Comparison of ENCODE assay signal across 1 cellular context in the genomic region with DNA sequence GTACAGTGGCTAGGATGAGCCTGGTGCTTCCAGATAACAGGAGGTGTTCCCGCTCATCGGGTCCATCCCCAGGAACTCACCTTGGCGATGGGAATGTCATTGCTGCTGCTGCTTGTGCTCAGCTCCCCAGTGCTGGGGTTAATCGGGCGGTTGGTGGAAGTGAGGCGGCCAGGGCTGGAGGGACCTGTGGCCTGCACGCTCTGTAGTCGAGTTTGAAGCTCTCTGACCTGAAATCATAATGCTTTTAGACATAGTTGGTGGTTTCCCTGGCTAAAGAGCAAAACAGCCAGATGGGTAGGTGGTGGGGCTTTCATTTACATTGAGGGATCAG.
A peak's percentile ranks its signal among the peaks of the same experiment; 100 is the strongest.
TF ChIP-seq lines count a peak whose summit lies in the region.

No MANE protein-coding gene starts in this region.

TF ChIP-seq in K562, 482 proteins besides CTCF, POLR2A, EP300 and RAD21 (continued from another document and continues in another):
- TF ChIP-seq NR2C2 (CRISPR knock-in tag; IDR thresholded peaks at IDR 0.05) (no peak), NR2C2 (tag; IDR thresholded peaks at IDR 0.05) (no peak), ZEB2 (IDR thresholded peaks at IDR 0.05) (peak; percentile 81), CBX2 (IDR thresholded peaks at IDR 0.05; ENCODE audit: insufficient read depth, low read length, poor library complexity, severe bottlenecking) (no peak), TCF7L2 (IDR thresholded peaks at IDR 0.05; ENCODE audit: low read depth, low read length) (no peak), KDM5B (IDR thresholded peaks at IDR 0.05; ENCODE audit: insufficient replicate concordance, low read depth, low read length) (no peak), PHB2 (IDR thresholded peaks at IDR 0.05; ENCODE audit: low read depth) (no peak), ARHGAP35 (IDR thresholded peaks at IDR 0.05; ENCODE audit: partially characterized antibody) (no peak), LARP7 (IDR thresholded peaks at IDR 0.05) (no peak), ZFPM2 (CRISPR knock-in tag; IDR thresholded peaks at IDR 0.05) (no peak), GATAD2A (IDR thresholded peaks at IDR 0.05) (0 out of 2 replicates have a peak, but pooled peaks have one; percentile 24), PTTG1 (tag; IDR thresholded peaks at IDR 0.05; ENCODE audit: low read depth) (no peak), L3MBTL2 (IDR thresholded peaks at IDR 0.05) (peak; percentile 5; the same call in 1 of the 2 replicates), RAD51 (IDR thresholded peaks at IDR 0.05; ENCODE audit: borderline replicate concordance, low read depth) (no peak), NUFIP1 (IDR thresholded peaks at IDR 0.05; ENCODE audit: partially characterized antibody) (no peak), KLF13 (tag; IDR thresholded peaks at IDR 0.05; ENCODE audit: borderline replicate concordance, low read depth) (no peak), POU5F1 (IDR thresholded peaks at IDR 0.05; ENCODE audit: borderline replicate concordance, low read depth, low read length, partially characterized antibody) (no peak), NFE2 (IDR thresholded peaks at IDR 0.05; ENCODE audit: low read depth) (no peak), EGR1 (conservative IDR thresholded peaks at IDR 0.05) (no peak), ESRRA (IDR thresholded peaks at IDR 0.05; ENCODE audit: borderline replicate concordance, low read depth) (peak; percentile 36; the same call in 1 of the 2 replicates), HSF4 (CRISPR knock-in tag; IDR thresholded peaks at IDR 0.05; ENCODE audit: borderline replicate concordance) (0 out of 2 replicates have a peak, but pooled peaks have one; percentile 32), ZNF445 (CRISPR knock-in tag; IDR thresholded peaks at IDR 0.05; ENCODE audit: low read depth) (no peak), STAG1 (CRISPR knock-in tag; IDR thresholded peaks at IDR 0.05; ENCODE audit: borderline replicate concordance) (0 out of 2 replicates have a peak, but pooled peaks have one; percentile 30), ZBTB1 (CRISPR knock-in tag; IDR thresholded peaks at IDR 0.05; ENCODE audit: borderline replicate concordance, low read depth) (no peak), ZNF695 (CRISPR knock-in tag; IDR thresholded peaks at IDR 0.05) (no peak), NFYB (IDR thresholded peaks at IDR 0.05; ENCODE audit: extremely low read depth, insufficient read length) (no peak), TAF15 (IDR thresholded peaks at IDR 0.05; ENCODE audit: low read depth, low read length) (no peak), ZNF174 (CRISPR knock-in tag; IDR thresholded peaks at IDR 0.05) (no peak), PRPF4 (IDR thresholded peaks at IDR 0.05; ENCODE audit: insufficient read depth, low read depth, low read length, poor library complexity, severe bottlenecking) (no peak), KLF10 (CRISPR knock-in tag; IDR thresholded peaks at IDR 0.05) (no peak), ZC3H4 (CRISPR knock-in tag; IDR thresholded peaks at IDR 0.05; ENCODE audit: borderline replicate concordance) (no peak), MTF1 (CRISPR knock-in tag; IDR thresholded peaks at IDR 0.05; ENCODE audit: borderline replicate concordance) (no peak), POLR2B (IDR thresholded peaks at IDR 0.05; ENCODE audit: low read depth, partially characterized antibody) (no peak), PHB (CRISPR knock-in tag; IDR thresholded peaks at IDR 0.05) (no peak), ZFX (CRISPR knock-in tag; IDR thresholded peaks at IDR 0.05) (no peak), TAF7 (tag; IDR thresholded peaks at IDR 0.05) (no peak), RB1 (IDR thresholded peaks at IDR 0.05; ENCODE audit: low read depth) (peak; percentile 32; the same call in 1 of the 2 replicates), ZNF121 (CRISPR knock-in tag; conservative IDR thresholded peaks at IDR 0.05) (no peak), TEAD4 (IDR thresholded peaks at IDR 0.05; ENCODE audit: low read length) (no peak), TEAD4 (CRISPR knock-in tag; IDR thresholded peaks at IDR 0.05; ENCODE audit: borderline replicate concordance) (no peak), ZNF551 (CRISPR knock-in tag; IDR thresholded peaks at IDR 0.05) (no peak)
- TF ChIP-seq, protein P1, sequence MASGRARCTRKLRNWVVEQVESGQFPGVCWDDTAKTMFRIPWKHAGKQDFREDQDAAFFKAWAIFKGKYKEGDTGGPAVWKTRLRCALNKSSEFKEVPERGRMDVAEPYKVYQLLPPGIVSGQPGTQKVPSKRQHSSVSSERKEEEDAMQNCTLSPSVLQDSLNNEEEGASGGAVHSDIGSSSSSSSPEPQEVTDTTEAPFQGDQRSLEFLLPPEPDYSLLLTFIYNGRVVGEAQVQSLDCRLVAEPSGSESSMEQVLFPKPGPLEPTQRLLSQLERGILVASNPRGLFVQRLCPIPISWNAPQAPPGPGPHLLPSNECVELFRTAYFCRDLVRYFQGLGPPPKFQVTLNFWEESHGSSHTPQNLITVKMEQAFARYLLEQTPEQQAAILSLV (tag; IDR thresholded peaks at IDR 0.05), result no peak
- TF ChIP-seq, protein P2, sequence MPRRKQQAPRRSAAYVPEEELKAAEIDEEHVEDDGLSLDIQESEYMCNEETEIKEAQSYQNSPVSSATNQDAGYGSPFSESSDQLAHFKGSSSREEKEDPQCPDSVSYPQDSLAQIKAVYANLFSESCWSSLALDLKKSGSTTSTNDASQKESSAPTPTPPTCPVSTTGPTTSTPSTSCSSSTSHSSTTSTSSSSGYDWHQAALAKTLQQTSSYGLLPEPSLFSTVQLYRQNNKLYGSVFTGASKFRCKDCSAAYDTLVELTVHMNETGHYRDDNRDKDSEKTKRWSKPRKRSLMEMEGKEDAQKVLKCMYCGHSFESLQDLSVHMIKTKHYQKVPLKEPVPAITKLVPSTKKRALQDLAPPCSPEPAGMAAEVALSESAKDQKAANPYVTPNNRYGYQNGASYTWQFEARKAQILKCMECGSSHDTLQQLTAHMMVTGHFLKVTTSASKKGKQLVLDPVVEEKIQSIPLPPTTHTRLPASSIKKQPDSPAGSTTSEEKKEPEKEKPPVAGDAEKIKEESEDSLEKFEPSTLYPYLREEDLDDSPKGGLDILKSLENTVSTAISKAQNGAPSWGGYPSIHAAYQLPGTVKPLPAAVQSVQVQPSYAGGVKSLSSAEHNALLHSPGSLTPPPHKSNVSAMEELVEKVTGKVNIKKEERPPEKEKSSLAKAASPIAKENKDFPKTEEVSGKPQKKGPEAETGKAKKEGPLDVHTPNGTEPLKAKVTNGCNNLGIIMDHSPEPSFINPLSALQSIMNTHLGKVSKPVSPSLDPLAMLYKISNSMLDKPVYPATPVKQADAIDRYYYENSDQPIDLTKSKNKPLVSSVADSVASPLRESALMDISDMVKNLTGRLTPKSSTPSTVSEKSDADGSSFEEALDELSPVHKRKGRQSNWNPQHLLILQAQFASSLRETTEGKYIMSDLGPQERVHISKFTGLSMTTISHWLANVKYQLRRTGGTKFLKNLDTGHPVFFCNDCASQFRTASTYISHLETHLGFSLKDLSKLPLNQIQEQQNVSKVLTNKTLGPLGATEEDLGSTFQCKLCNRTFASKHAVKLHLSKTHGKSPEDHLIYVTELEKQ (CRISPR knock-in tag; IDR thresholded peaks at IDR 0.05), result no peak
- TF ChIP-seq, protein P3, sequence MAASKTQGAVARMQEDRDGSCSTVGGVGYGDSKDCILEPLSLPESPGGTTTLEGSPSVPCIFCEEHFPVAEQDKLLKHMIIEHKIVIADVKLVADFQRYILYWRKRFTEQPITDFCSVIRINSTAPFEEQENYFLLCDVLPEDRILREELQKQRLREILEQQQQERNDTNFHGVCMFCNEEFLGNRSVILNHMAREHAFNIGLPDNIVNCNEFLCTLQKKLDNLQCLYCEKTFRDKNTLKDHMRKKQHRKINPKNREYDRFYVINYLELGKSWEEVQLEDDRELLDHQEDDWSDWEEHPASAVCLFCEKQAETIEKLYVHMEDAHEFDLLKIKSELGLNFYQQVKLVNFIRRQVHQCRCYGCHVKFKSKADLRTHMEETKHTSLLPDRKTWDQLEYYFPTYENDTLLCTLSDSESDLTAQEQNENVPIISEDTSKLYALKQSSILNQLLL (CRISPR knock-in tag; IDR thresholded peaks at IDR 0.05; ENCODE audit: borderline replicate concordance), result no peak
- TF ChIP-seq, protein P4, sequence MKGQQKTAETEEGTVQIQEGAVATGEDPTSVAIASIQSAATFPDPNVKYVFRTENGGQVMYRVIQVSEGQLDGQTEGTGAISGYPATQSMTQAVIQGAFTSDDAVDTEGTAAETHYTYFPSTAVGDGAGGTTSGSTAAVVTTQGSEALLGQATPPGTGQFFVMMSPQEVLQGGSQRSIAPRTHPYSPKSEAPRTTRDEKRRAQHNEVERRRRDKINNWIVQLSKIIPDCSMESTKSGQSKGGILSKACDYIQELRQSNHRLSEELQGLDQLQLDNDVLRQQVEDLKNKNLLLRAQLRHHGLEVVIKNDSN (CRISPR knock-in tag; IDR thresholded peaks at IDR 0.05), result no peak
- TF ChIP-seq, protein P5, sequence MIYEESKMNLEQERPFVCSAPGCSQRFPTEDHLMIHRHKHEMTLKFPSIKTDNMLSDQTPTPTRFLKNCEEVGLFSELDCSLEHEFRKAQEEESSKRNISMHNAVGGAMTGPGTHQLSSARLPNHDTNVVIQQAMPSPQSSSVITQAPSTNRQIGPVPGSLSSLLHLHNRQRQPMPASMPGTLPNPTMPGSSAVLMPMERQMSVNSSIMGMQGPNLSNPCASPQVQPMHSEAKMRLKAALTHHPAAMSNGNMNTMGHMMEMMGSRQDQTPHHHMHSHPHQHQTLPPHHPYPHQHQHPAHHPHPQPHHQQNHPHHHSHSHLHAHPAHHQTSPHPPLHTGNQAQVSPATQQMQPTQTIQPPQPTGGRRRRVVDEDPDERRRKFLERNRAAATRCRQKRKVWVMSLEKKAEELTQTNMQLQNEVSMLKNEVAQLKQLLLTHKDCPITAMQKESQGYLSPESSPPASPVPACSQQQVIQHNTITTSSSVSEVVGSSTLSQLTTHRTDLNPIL (CRISPR knock-in tag; IDR thresholded peaks at IDR 0.05), result no peak
- TF ChIP-seq, protein P6, sequence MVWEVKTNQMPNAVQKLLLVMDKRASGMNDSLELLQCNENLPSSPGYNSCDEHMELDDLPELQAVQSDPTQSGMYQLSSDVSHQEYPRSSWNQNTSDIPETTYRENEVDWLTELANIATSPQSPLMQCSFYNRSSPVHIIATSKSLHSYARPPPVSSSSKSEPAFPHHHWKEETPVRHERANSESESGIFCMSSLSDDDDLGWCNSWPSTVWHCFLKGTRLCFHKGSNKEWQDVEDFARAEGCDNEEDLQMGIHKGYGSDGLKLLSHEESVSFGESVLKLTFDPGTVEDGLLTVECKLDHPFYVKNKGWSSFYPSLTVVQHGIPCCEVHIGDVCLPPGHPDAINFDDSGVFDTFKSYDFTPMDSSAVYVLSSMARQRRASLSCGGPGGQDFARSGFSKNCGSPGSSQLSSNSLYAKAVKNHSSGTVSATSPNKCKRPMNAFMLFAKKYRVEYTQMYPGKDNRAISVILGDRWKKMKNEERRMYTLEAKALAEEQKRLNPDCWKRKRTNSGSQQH (CRISPR knock-in tag; IDR thresholded peaks at IDR 0.05), result no peak
- TF ChIP-seq, protein P7, sequence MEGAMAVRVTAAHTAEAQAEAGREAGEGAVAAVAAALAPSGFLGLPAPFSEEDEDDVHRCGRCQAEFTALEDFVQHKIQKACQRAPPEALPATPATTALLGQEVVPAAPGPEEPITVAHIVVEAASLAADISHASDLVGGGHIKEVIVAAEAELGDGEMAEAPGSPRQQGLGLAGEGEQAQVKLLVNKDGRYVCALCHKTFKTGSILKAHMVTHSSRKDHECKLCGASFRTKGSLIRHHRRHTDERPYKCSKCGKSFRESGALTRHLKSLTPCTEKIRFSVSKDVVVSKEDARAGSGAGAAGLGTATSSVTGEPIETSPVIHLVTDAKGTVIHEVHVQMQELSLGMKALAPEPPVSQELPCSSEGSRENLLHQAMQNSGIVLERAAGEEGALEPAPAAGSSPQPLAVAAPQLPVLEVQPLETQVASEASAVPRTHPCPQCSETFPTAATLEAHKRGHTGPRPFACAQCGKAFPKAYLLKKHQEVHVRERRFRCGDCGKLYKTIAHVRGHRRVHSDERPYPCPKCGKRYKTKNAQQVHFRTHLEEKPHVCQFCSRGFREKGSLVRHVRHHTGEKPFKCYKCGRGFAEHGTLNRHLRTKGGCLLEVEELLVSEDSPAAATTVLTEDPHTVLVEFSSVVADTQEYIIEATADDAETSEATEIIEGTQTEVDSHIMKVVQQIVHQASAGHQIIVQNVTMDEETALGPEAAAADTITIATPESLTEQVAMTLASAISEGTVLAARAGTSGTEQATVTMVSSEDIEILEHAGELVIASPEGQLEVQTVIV (CRISPR knock-in tag; IDR thresholded peaks at IDR 0.05; ENCODE audit: borderline replicate concordance), result no peak
- TF ChIP-seq, protein P8, sequence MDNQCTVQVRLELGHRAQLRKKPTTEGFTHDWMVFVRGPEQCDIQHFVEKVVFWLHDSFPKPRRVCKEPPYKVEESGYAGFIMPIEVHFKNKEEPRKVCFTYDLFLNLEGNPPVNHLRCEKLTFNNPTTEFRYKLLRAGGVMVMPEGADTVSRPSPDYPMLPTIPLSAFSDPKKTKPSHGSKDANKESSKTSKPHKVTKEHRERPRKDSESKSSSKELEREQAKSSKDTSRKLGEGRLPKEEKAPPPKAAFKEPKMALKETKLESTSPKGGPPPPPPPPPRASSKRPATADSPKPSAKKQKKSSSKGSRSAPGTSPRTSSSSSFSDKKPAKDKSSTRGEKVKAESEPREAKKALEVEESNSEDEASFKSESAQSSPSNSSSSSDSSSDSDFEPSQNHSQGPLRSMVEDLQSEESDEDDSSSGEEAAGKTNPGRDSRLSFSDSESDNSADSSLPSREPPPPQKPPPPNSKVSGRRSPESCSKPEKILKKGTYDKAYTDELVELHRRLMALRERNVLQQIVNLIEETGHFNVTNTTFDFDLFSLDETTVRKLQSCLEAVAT (IDR thresholded peaks at IDR 0.05), result no peak
- TF ChIP-seq, protein P9, sequence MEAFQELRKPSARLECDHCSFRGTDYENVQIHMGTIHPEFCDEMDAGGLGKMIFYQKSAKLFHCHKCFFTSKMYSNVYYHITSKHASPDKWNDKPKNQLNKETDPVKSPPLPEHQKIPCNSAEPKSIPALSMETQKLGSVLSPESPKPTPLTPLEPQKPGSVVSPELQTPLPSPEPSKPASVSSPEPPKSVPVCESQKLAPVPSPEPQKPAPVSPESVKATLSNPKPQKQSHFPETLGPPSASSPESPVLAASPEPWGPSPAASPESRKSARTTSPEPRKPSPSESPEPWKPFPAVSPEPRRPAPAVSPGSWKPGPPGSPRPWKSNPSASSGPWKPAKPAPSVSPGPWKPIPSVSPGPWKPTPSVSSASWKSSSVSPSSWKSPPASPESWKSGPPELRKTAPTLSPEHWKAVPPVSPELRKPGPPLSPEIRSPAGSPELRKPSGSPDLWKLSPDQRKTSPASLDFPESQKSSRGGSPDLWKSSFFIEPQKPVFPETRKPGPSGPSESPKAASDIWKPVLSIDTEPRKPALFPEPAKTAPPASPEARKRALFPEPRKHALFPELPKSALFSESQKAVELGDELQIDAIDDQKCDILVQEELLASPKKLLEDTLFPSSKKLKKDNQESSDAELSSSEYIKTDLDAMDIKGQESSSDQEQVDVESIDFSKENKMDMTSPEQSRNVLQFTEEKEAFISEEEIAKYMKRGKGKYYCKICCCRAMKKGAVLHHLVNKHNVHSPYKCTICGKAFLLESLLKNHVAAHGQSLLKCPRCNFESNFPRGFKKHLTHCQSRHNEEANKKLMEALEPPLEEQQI (IDR thresholded peaks at IDR 0.05), result peak; percentile 41; the same call in 1 of the 2 replicates
- TF ChIP-seq, protein P10, sequence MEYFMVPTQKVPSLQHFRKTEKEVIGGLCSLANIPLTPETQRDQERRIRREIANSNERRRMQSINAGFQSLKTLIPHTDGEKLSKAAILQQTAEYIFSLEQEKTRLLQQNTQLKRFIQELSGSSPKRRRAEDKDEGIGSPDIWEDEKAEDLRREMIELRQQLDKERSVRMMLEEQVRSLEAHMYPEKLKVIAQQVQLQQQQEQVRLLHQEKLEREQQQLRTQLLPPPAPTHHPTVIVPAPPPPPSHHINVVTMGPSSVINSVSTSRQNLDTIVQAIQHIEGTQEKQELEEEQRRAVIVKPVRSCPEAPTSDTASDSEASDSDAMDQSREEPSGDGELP (CRISPR knock-in tag; IDR thresholded peaks at IDR 0.05; ENCODE audit: borderline replicate concordance), result peak; percentile 6; the same call in 1 of the 2 replicates
